ENCODE assay signal across 7 cellular contexts in genomic region chr1:37214305-37214704, GRCh38.
DNase-seq lines count a peak whose midpoint lies in the region; TF ChIP-seq lines count a peak whose summit lies in the region.
"Not testable (repeated sequence)": the region's sequence is repeated elsewhere in the genome, so short reads cannot be mapped to it uniquely, and the experiment has no call there.

No MANE protein-coding gene starts in this region.

- not testable (repeated sequence) for H3K79me2 ChIP-seq in H9 (ENCODE audit: insufficient read depth, low read length); mesendoderm (ENCODE audit: control insufficient read depth, insufficient read depth, low read length)

- not testable (repeated sequence) for H3K36me3 Mint-ChIP-seq in H9 (ENCODE audit: insufficient read depth in 1 of 3, low read depth in 3 of 3); endodermal cell (ENCODE audit: low read depth)

- not testable (repeated sequence) for H3K18ac ChIP-seq in H9 (ENCODE audit: insufficient read length, low read depth, low read length); mesendoderm (ENCODE audit: low read length)

- not testable (repeated sequence) for H3K14ac ChIP-seq in H9 (ENCODE audit: insufficient read depth, low read length)

- H3K27me3 ChIP-seq in H9 (ENCODE audit: insufficient read depth, low read length); HUES6 (ENCODE audit: control insufficient read depth, insufficient read depth, low read length); NT2/D1 (ENCODE audit: insufficient read depth, insufficient read length); endodermal cell (ENCODE audit: control insufficient read depth, insufficient read depth, low read length, poor library complexity, severe bottlenecking); mesendoderm (ENCODE audit: insufficient read depth, low read length, poor library complexity): not testable (repeated sequence)

- not testable (repeated sequence) for H3K56ac ChIP-seq in H9 (ENCODE audit: insufficient read length, low read depth, low read length); mesendoderm (ENCODE audit: low read length)

- not testable (repeated sequence) for H3K4me3 ChIP-seq in HUES6 (ENCODE audit: low read depth, low read length); NT2/D1 (ENCODE audit: insufficient read length, low read depth); endodermal cell (ENCODE audit: low read length); mesendoderm (ENCODE audit: low read length)

- not testable (repeated sequence) for H4K8ac ChIP-seq in H9 (replicated peaks; ENCODE audit: insufficient read length, low read depth, low read length); mesendoderm (ENCODE audit: low read depth, low read length)

- not testable (repeated sequence) for H2AK5ac ChIP-seq in H9 (ENCODE audit: insufficient read length, low read length); mesendoderm (ENCODE audit: low read length)

- not testable (repeated sequence) for H3K27ac ChIP-seq in H9 (ENCODE audit: insufficient read length, low read depth, low read length); endodermal cell (ENCODE audit: low read depth, low read length); mesendoderm (ENCODE audit: low read depth, low read length)
- peak overlapping the region; percentile 85; the same call in 1 of the 2 replicates for H3K27ac ChIP-seq in HUES6 (ENCODE audit: low read depth, low read length)

- not testable (repeated sequence) for H2BK120ac ChIP-seq in H9 (ENCODE audit: low read depth, low read length, poor library complexity, severe bottlenecking); mesendoderm (ENCODE audit: low read depth, low read length)

- not testable (repeated sequence) for H2AFZ ChIP-seq in H9 (ENCODE audit: low read length)

- not testable (repeated sequence) for H3K23me2 ChIP-seq in H9 (ENCODE audit: insufficient read length, low read depth, low read length, poor library complexity, severe bottlenecking)

- H4K5ac ChIP-seq in H9 (ENCODE audit: insufficient read length, low read depth, low read length); mesendoderm (ENCODE audit: low read length): not testable (repeated sequence)

- H3K27ac Mint-ChIP-seq in H9 (peak overlapping the region in 2 of 3 experiments; percentile 44 to 52; a peak in 1 of 7 replicates), endodermal cell (peak overlapping the region; percentile 84)

- H3K4me1 ChIP-seq in H9 (ENCODE audit: insufficient read depth, low read length); HUES6 (ENCODE audit: control insufficient read depth, insufficient read depth, low read length); NT2/D1 (ENCODE audit: insufficient read depth, insufficient read length); endodermal cell (ENCODE audit: control insufficient read depth, insufficient read depth, low read length); mesendoderm (ENCODE audit: control insufficient read depth, low read depth, low read length): not testable (repeated sequence)

- H3K79me1 ChIP-seq in H9 (ENCODE audit: insufficient read depth, low read depth, low read length, poor library complexity, severe bottlenecking); mesendoderm (ENCODE audit: low read length): not testable (repeated sequence)

- H3K36me3 ChIP-seq in HUES6 (ENCODE audit: control insufficient read depth, insufficient read depth, low read length); NT2/D1 (ENCODE audit: insufficient read depth, insufficient read length, low read length); endodermal cell (ENCODE audit: control insufficient read depth, insufficient read depth, low read length); mesendoderm (ENCODE audit: control insufficient read depth, insufficient read depth, low read length): not testable (repeated sequence)

- not testable (repeated sequence) for H2BK5ac ChIP-seq in H9 (ENCODE audit: insufficient read length, low read length); mesendoderm (ENCODE audit: low read length)

- not testable (repeated sequence) for H3K4me2 ChIP-seq in H9 (ENCODE audit: insufficient read depth, insufficient read length, low read length); mesendoderm (ENCODE audit: low read length)

- not testable (repeated sequence) for H3K27me3 Mint-ChIP-seq in H9 (ENCODE audit: low read depth); endodermal cell (ENCODE audit: insufficient read depth)

- H3K9ac ChIP-seq in H9 (ENCODE audit: extremely low read depth, insufficient read length, low read length); endodermal cell (ENCODE audit: extremely low read depth, low read length, poor library complexity, severe bottlenecking); mesendoderm (ENCODE audit: low read length): not testable (repeated sequence)
- H3K9ac ChIP-seq in HUES6 (ENCODE audit: low read length) (peak overlapping the region; percentile 65), NT2/D1 (ENCODE audit: insufficient read length, low read depth) (peak overlapping the region; percentile 42)

- not testable (repeated sequence) for H3K4me3 Mint-ChIP-seq in H9, endodermal cell

- not testable (repeated sequence) for H3T11ph ChIP-seq in H9 (ENCODE audit: low read length)

- H4K91ac ChIP-seq in H9 (ENCODE audit: insufficient read length, low read depth, low read length): not testable (repeated sequence)

- not testable (repeated sequence) for H2BK15ac ChIP-seq in H9 (ENCODE audit: low read depth, low read length); mesendoderm (replicated peaks; ENCODE audit: low read depth)

- H3K23ac ChIP-seq in H9 (ENCODE audit: insufficient read length, low read depth, low read length); mesendoderm (ENCODE audit: low read length): not testable (repeated sequence)

- peaks cover 19 to 21% of the 10 kb centered on the region in 2 experiments for H3K9me3 Mint-ChIP-seq in H9
- H3K9me3 Mint-ChIP-seq in endodermal cell: peaks cover 34% of the 10 kb centered on the region

- H3K4me1 Mint-ChIP-seq in H9, endodermal cell: not testable (repeated sequence)

- not testable (repeated sequence) for H2BK12ac ChIP-seq in H9 (ENCODE audit: insufficient read length, low read depth, low read length)

- DNase-seq in ELF-1 (ENCODE audit: low read depth, low spot score) (peak; percentile 91), H9 (peak; percentile 92), NT2/D1 (ENCODE audit: low read depth, low spot score) (peak; percentile 75), endodermal cell (peak; percentile 93), iPS DF 19.7 (ENCODE audit: low read depth, low spot score) (peak; percentile 17), mesendoderm (peak; percentile 93)

- H2BK20ac ChIP-seq in H9 (ENCODE audit: low read depth, low read length, poor library complexity, severe bottlenecking): not testable (repeated sequence)

- no CpG with 5 or more reads among the region's 5 CpGs for WGBS in H9 (ENCODE audit: extremely low coverage, insufficient read length, low lambda C conversion rate)
- WGBS in endodermal cell (ENCODE audit: insufficient coverage in 1 of 2, insufficient read length in 1 of 2), 2 experiments: 29 to 67% methylated on average over 1 to 5 of the region's 5 CpGs
- WGBS in mesendoderm (ENCODE audit: extremely low coverage, insufficient coverage, low lambda C conversion rate): no CpG with 5 or more reads among the region's 5 CpGs

- H3K4ac ChIP-seq in H9 (ENCODE audit: low read depth, low read length); mesendoderm (ENCODE audit: low read depth, low read length): not testable (repeated sequence)

- not testable (repeated sequence) for H4K20me1 ChIP-seq in H9 (ENCODE audit: control insufficient read depth, insufficient read depth, insufficient read length)

- H3K9me3 ChIP-seq in H9 (ENCODE audit: control insufficient read depth, low read depth, low read length): not testable (repeated sequence)
- peaks cover 11% of the 10 kb centered on the region; the same call in 1 of the 2 replicates for H3K9me3 ChIP-seq in HUES6 (ENCODE audit: control insufficient read depth, insufficient read depth, low read depth, low read length)
- H3K9me3 ChIP-seq in NT2/D1 (ENCODE audit: insufficient read depth, low read length): peaks cover 34% of the 10 kb centered on the region
- H3K9me3 ChIP-seq in endodermal cell (ENCODE audit: control insufficient read depth, low read length): peaks cover 15% of the 10 kb centered on the region

- not testable (repeated sequence) for TF ChIP-seq CTCF in H9 (conservative IDR thresholded peaks at IDR 0.05); endodermal cell (conservative IDR thresholded peaks at IDR 0.05)

Comparison
In these comparisons a context has a peak if more than half of its experiments do, and no peak if none do; other contexts are left out.
1. DNase-seq: peak in every context shown above with its lines; median percentile 93 in endodermal cell; 93 in mesendoderm; 92 in H9; 91 in ELF-1; 75 in NT2/D1; 17 in iPS DF 19.7.